In genomic region chr9:123725389-123725788, GRCh38 we compare ENCODE assay signal across 15 cellular contexts.
DNase-seq lines count a peak whose midpoint lies in the region; ATAC-seq and TF ChIP-seq lines count a peak whose summit lies in the region.
"Had no signal": no experiment of that assay in that cellular context is flagged by ENCODE, and none has a peak within 500 bp of the region (broad histone marks: within the 10 kb centered on the region; RNA-seq: fewer than 3 reads in every experiment).

No MANE protein-coding gene starts in this region.

- intact Hi-C loops in heart left ventricle (cut with DNase I) (loop anchor here in 5 of 10 donors (2.0 to 10.0 kb wide), 4 partner anchors 299 to 319 kb away; no protein-coding TSS in a partner anchor), posterior cingulate gyrus (cut with DNase I) (loop anchor here (10.0 kb wide), 1 partner anchor 289 kb away; the partner anchor contains the start of gene LHX2), natural killer cell (cut with micrococcal nuclease) (no loop called here)

- H3K27ac Mint-ChIP-seq in natural killer cell, result no peak overlapping the region
- H3K27ac Mint-ChIP-seq: activated naive CD8-positive, alpha-beta T cell treated with anti-CD3 and anti-CD28 coated beads, Interleukin-2, amount 50 U/mL, for 24 hours; CD4-positive, CD25-positive, alpha-beta regulatory T cell; stimulated activated naive CD8-positive, alpha-beta T cell treated with anti-CD3 and anti-CD28 coated beads, Interleukin-15, amount 100 ng/mL, for 72 hours had no signal

- no peak overlapping the region for H3K4me3 Mint-ChIP-seq in natural killer cell
- H3K4me3 Mint-ChIP-seq: activated naive CD8-positive, alpha-beta T cell treated with anti-CD3 and anti-CD28 coated beads, Interleukin-2, amount 50 U/mL, for 24 hours; CD4-positive, CD25-positive, alpha-beta regulatory T cell; stimulated activated naive CD8-positive, alpha-beta T cell treated with anti-CD3 and anti-CD28 coated beads, Interleukin-15, amount 100 ng/mL, for 72 hours had no signal

- H3K9me3 Mint-ChIP-seq in natural killer cell, result no peaks in the 10 kb centered on the region

- H3K27me3 Mint-ChIP-seq in natural killer cell (ENCODE audit: low read depth in 2 of 2), result no peaks in the 10 kb centered on the region
- H3K27me3 Mint-ChIP-seq: activated naive CD8-positive, alpha-beta T cell treated with anti-CD3 and anti-CD28 coated beads, Interleukin-2, amount 50 U/mL, for 24 hours; CD4-positive, CD25-positive, alpha-beta regulatory T cell; stimulated activated naive CD8-positive, alpha-beta T cell treated with anti-CD3 and anti-CD28 coated beads, Interleukin-15, amount 100 ng/mL, for 72 hours had no signal

- H3K4me1 ChIP-seq in heart left ventricle, result no peaks in the 10 kb centered on the region

- peaks cover 0 to 22% (median 0%) of the 10 kb centered on the region in 12 donors for H3K9me3 ChIP-seq in heart left ventricle

- TF ChIP-seq CTCF in heart left ventricle (IDR thresholded peaks at IDR 0.05), result no peak
- TF ChIP-seq CTCF in natural killer cell (IDR thresholded peaks at IDR 0.05), result no peak

- peaks cover 0 to 4% (median 0%) of the 10 kb centered on the region in 9 donors for H3K36me3 ChIP-seq in heart left ventricle

- H3K36me3 Mint-ChIP-seq in natural killer cell, result peaks cover 6% of the 10 kb centered on the region

- H3K27me3 ChIP-seq in heart left ventricle, result no peaks in the 10 kb centered on the region

- ATAC-seq in heart left ventricle (peak in 3 of 4 donors; percentile 44 to 57 (median 45)), natural killer cell (no peak)
- ATAC-seq: activated naive CD8-positive, alpha-beta T cell treated with anti-CD3 and anti-CD28 coated beads, Interleukin-2, amount 50 U/mL, for 24 hours; HepG2; stimulated activated naive CD8-positive, alpha-beta T cell treated with anti-CD3 and anti-CD28 coated beads, Interleukin-15, amount 100 ng/mL, for 72 hours had no signal

- H3K4me3 ChIP-seq in heart left ventricle, result no peak overlapping the region
- H3K4me3 ChIP-seq: SK-N-MC had no signal

- WGBS in heart left ventricle, 4 donors, result 72 to 82% (median 76%) methylated on average over 4 to 8 of the region's 8 CpGs

- no peak overlapping the region for H3K27ac ChIP-seq in heart left ventricle
- H3K27ac ChIP-seq: SK-N-MC had no signal

- no peak for TF ChIP-seq POLR2A in heart left ventricle (IDR thresholded peaks at IDR 0.05)

- peak; percentile 13 for DNase-seq in GM04503 (ENCODE audit: low read depth)
- DNase-seq in amniotic epithelial cell (ENCODE audit: low read depth), result peak; percentile 33
- peak in 1 of 5 donors; percentile 44 for DNase-seq in heart left ventricle
- DNase-seq in posterior cingulate gyrus, result peak; percentile 52 to 94 (median 61)
- DNase-seq in natural killer cell, result no peak
- DNase-seq in NCI-H1092 treated with DMSO at 0.1 percent for 48 hours (lab: John Stamatoyannopoulos, UW), result no peak
- DNase-seq in NCI-H748 (lab: John Stamatoyannopoulos, UW; ENCODE audit: unreplicated experiment), result no peak
- no peak for DNase-seq in effector CD8-positive, alpha-beta T cell (lab: John Stamatoyannopoulos, UW)
- DNase-seq: activated CD4-positive, CD25-positive, alpha-beta regulatory T cell; activated naive CD8-positive, alpha-beta T cell treated with anti-CD3 and anti-CD28 coated beads, Interleukin-2, amount 50 U/mL, for 24 hours; activated T-cell treated with anti-CD3 and anti-CD28 coated beads for 4 hours; CD4-positive, CD25-positive, alpha-beta regulatory T cell; stimulated activated naive CD8-positive, alpha-beta T cell treated with anti-CD3 and anti-CD28 coated beads, Interleukin-15, amount 100 ng/mL, for 72 hours had no signal

- peaks cover 7 to 27% of the 10 kb centered on the region in 2 donors for H3K4me1 Mint-ChIP-seq in natural killer cell
- H3K4me1 Mint-ChIP-seq: stimulated activated naive CD8-positive, alpha-beta T cell treated with anti-CD3 and anti-CD28 coated beads, Interleukin-15, amount 100 ng/mL, for 72 hours had no signal

Comparison
In these comparisons a context has a peak if more than half of its experiments do, and no peak if none do; other contexts are left out.
1. DNase-seq: peak in GM04503 (single experiment), amniotic epithelial cell (single experiment) and posterior cingulate gyrus (10 of 10); none in natural killer cell (single experiment), NCI-H1092 treated with DMSO at 0.1 percent for 48 hours (single experiment), NCI-H748 (single experiment) and effector CD8-positive, alpha-beta T cell (single experiment).
2. ATAC-seq: peak in heart left ventricle (3 of 4); none in natural killer cell (0 of 3).